ENCODE assay signal across 1 cellular context in the genomic region with DNA sequence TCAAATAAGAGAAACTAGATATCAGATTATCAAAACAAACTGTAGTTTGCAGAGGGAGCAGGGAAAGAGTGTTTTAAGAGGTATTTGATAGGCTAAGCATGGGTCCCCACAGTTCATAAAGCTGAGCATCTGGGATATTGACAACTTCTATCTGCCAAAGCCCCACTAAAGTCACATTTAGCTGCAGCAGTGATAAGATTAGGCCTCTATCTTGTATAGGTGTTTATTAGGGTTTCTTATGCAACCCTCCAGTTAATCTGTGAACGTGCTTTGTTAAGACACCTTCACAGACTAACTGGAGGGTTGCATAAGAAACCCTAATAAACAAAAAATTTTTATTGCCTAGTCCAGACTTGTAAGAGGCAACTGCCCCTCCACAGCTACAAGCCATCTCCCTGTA.
TF ChIP-seq lines count a peak whose summit lies in the region.

No MANE protein-coding gene starts in this region.

TF ChIP-seq in IMR-90, 13 proteins besides CTCF, POLR2A, EP300 and RAD21:
- TF ChIP-seq RFX5 (IDR thresholded peaks at IDR 0.05; ENCODE audit: low read depth, low read length) (no peak), MXI1 (IDR thresholded peaks at IDR 0.05; ENCODE audit: borderline replicate concordance, low read depth, low read length) (no peak), CHD1 (IDR thresholded peaks at IDR 0.05; ENCODE audit: low read depth, low read length) (no peak), RCOR1 (IDR thresholded peaks at IDR 0.05; ENCODE audit: insufficient replicate concordance, low read length) (no peak), SMC3 (IDR thresholded peaks at IDR 0.05; ENCODE audit: low read depth, low read length) (no peak), BHLHE40 (IDR thresholded peaks at IDR 0.05; ENCODE audit: low read depth, low read length) (no peak), MAZ (IDR thresholded peaks at IDR 0.05; ENCODE audit: borderline replicate concordance, low read depth, low read length) (no peak), MAFK (IDR thresholded peaks at IDR 0.05; ENCODE audit: low read depth, low read length) (no peak), FOS (IDR thresholded peaks at IDR 0.05; ENCODE audit: low read depth, low read length) (no peak), CEBPB (IDR thresholded peaks at IDR 0.05; ENCODE audit: low read depth, low read length) (no peak), NFE2L2 (IDR thresholded peaks at IDR 0.05; ENCODE audit: low read depth, low read length) (no peak)
- TF ChIP-seq, protein P1, sequence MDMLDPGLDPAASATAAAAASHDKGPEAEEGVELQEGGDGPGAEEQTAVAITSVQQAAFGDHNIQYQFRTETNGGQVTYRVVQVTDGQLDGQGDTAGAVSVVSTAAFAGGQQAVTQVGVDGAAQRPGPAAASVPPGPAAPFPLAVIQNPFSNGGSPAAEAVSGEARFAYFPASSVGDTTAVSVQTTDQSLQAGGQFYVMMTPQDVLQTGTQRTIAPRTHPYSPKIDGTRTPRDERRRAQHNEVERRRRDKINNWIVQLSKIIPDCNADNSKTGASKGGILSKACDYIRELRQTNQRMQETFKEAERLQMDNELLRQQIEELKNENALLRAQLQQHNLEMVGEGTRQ (IDR thresholded peaks at IDR 0.05; ENCODE audit: low read depth, low read length), result no peak
- TF ChIP-seq, protein P2, sequence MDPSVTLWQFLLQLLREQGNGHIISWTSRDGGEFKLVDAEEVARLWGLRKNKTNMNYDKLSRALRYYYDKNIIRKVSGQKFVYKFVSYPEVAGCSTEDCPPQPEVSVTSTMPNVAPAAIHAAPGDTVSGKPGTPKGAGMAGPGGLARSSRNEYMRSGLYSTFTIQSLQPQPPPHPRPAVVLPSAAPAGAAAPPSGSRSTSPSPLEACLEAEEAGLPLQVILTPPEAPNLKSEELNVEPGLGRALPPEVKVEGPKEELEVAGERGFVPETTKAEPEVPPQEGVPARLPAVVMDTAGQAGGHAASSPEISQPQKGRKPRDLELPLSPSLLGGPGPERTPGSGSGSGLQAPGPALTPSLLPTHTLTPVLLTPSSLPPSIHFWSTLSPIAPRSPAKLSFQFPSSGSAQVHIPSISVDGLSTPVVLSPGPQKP (IDR thresholded peaks at IDR 0.05; ENCODE audit: borderline replicate concordance, low read depth, low read length), result no peak
